1 cellular context compared by ENCODE assay signal in genomic region chr21:14762734-14763694, GRCh38.
TF ChIP-seq lines count a peak whose summit lies in the region.

No MANE protein-coding gene starts in this region.

TF ChIP-seq in GM12878, 131 proteins besides CTCF, POLR2A, EP300 and RAD21 (continued from another document):
- no peak for TF ChIP-seq ZBTB4 (CRISPR knock-in tag; IDR thresholded peaks at IDR 0.05)
- TF ChIP-seq SREBF2 (IDR thresholded peaks at IDR 0.05; ENCODE audit: low read length), result no peak
- no peak for TF ChIP-seq CHD4 (IDR thresholded peaks at IDR 0.05)
- no peak for TF ChIP-seq CBFB (IDR thresholded peaks at IDR 0.05; ENCODE audit: low read depth)
- no peak for TF ChIP-seq PAX8 (IDR thresholded peaks at IDR 0.05)
- TF ChIP-seq NR2F1 (conservative IDR thresholded peaks at IDR 0.05), result no peak
